In the genomic region with DNA sequence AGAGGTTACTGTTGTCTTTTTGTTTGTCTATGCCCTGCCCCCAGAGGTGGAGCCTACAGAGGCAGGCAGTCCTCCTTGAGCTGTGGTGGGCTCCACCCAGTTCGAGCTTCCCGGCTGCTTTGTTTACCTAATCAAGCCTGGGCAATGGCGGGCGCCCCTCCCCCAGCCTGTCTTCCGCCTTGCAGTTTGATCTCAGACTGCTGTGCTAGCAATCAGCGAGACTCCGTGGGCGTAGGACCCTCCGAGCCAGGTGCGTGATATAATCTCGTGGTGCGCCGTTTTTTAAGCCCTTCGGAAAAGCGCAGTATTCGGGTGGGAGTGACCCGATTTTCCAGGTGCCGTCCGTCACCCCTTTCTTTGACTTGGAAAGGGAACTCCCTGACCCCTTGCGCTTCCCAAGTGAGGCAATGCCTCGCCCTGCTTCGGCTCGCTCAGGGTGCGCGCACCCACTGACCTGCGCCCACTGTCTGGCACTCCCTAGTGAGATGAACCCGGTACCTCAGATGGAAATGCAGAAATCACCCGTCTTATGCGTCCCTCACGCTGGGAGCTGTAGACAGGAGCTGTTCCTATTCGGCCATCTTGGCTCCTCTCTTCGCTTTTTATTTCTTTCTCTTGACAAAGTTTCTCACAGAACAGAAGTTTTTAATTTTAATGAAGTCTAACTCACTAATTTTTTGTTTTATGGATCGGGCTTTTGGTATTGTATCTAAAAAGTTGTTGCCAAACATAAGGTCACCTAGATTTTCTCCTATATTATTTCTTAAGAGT, we compare ENCODE assay signal across 11 cellular contexts. TPM values are rescaled to one million over a fixed set of nuclear protein-coding genes. Genes with fewer than 3 reads are reported as not detected.
A peak's percentile ranks its signal among the peaks of the same experiment; 100 is the strongest.
DNase-seq lines count a peak whose midpoint lies in the region; ATAC-seq and TF ChIP-seq lines count a peak whose summit lies in the region.
"Not testable (repeated sequence)": the region's sequence is repeated elsewhere in the genome, so short reads cannot be mapped to it uniquely, and the experiment has no call there.
"Had no signal": no experiment of that assay in that cellular context is flagged by ENCODE, and none has a peak within 500 bp of the region (broad histone marks: within the 10 kb centered on the region; RNA-seq: fewer than 3 reads in every experiment).

No MANE protein-coding gene starts in this region.

- not testable (repeated sequence) for H3K9me2 ChIP-seq in GM23338 (ENCODE audit: insufficient read depth)

- H3K36me3 Mint-ChIP-seq in GM23338 (ENCODE audit: low read depth) (peaks cover 12% of the 10 kb centered on the region; the same call in 2 of the 3 replicates), nephron progenitor cell (ENCODE audit: low read depth) (peaks cover 21% of the 10 kb centered on the region)
- not testable (repeated sequence) for H3K36me3 Mint-ChIP-seq in T-helper 1 cell treated with Interleukin-12 subunit alpha and Interleukin-12 subunit beta and Interleukin-4 antibody, amounts not matched to agents 30 μg/mL and 1 μg/mL, for 36 hours (ENCODE audit: low read depth); chondrocyte (ENCODE audit: low read depth)

- not testable (repeated sequence) for H3K27me3 ChIP-seq in GM23338 (ENCODE audit: insufficient read depth); cardiac muscle cell

- not testable (repeated sequence) for H3K9me3 ChIP-seq in cardiac muscle cell (ENCODE audit: low read depth)

- not testable (repeated sequence) for H3K27ac ChIP-seq in GM23338 (ENCODE audit: low read depth); cardiac muscle cell

- DNase-seq in GM23338 (ENCODE audit: low spot score) = peak; percentile 22
- DNase-seq in NCI-H146 treated with DMSO at 0.1 percent for 48 hours (lab: John Stamatoyannopoulos, UW; ENCODE audit: unreplicated experiment) = peak; percentile 39
- DNase-seq in NCI-H82 (lab: John Stamatoyannopoulos, UW) = peak; percentile 56
- not testable (repeated sequence) for DNase-seq in chondrocyte (ENCODE audit: low spot score); cardiac muscle cell (ENCODE audit: low read depth in 1 of 2, low spot score in 1 of 2)
- peak; percentile 37 for DNase-seq in nephron progenitor cell

- H3K4me2 ChIP-seq in GM23338 = peak overlapping the region; percentile 57

- not testable (repeated sequence) for TF ChIP-seq CTCF in GM23338 (conservative IDR thresholded peaks at IDR 0.05; ENCODE audit: low read depth in 2 of 2); chondrocyte (IDR thresholded peaks at IDR 0.05); cardiac muscle cell (IDR thresholded peaks at IDR 0.05; ENCODE audit: low read depth, low read length); nephron progenitor cell (IDR thresholded peaks at IDR 0.05)

- not testable (repeated sequence) for ATAC-seq in GM23338

- H3K27ac Mint-ChIP-seq in GM23338 (peak overlapping the region; percentile 96), chondrocyte (ENCODE audit: unreplicated experiment) (peak overlapping the region; percentile 70), nephron progenitor cell (peak overlapping the region; percentile 98)
- not testable (repeated sequence) for H3K27ac Mint-ChIP-seq in T-helper 1 cell treated with Interleukin-12 subunit alpha and Interleukin-12 subunit beta and Interleukin-4 antibody, amounts not matched to agents 30 μg/mL and 1 μg/mL, for 36 hours

- not testable (repeated sequence) for H3K79me2 ChIP-seq in GM23338 (replicated peaks; ENCODE audit: insufficient read depth)

- H3K36me3 ChIP-seq in GM23338 (ENCODE audit: insufficient read depth); cardiac muscle cell: not testable (repeated sequence)

- H3K9me3 Mint-ChIP-seq in GM23338; T-helper 1 cell treated with Interleukin-12 subunit alpha and Interleukin-12 subunit beta and Interleukin-4 antibody, amounts not matched to agents 30 μg/mL and 1 μg/mL, for 36 hours; chondrocyte (ENCODE audit: low read depth): not testable (repeated sequence)
- H3K9me3 Mint-ChIP-seq in nephron progenitor cell = peaks cover 26% of the 10 kb centered on the region

- not testable (repeated sequence) for H3F3A ChIP-seq in GM23338 (replicated peaks; ENCODE audit: low read depth)

- H4K20me1 ChIP-seq in GM23338 (replicated peaks; ENCODE audit: insufficient read depth) = not testable (repeated sequence)

- H3K27me3 Mint-ChIP-seq in GM23338 (ENCODE audit: insufficient read depth, low read depth, poor library complexity); T-helper 1 cell treated with Interleukin-12 subunit alpha and Interleukin-12 subunit beta and Interleukin-4 antibody, amounts not matched to agents 30 μg/mL and 1 μg/mL, for 36 hours (ENCODE audit: low read depth); chondrocyte (ENCODE audit: low read depth); nephron progenitor cell (ENCODE audit: low read depth, poor library complexity): not testable (repeated sequence)

- H3K4me3 Mint-ChIP-seq in GM23338 (peak overlapping the region; percentile 73), chondrocyte (ENCODE audit: unreplicated experiment) (peak overlapping the region; percentile 69), nephron progenitor cell (peak overlapping the region; percentile 87)
- peak overlapping the region; percentile 21 for H3K4me3 Mint-ChIP-seq in T-helper 1 cell treated with Interleukin-12 subunit alpha and Interleukin-12 subunit beta and Interleukin-4 antibody, amounts not matched to agents 30 μg/mL and 1 μg/mL, for 36 hours

- peak overlapping the region; percentile 14; the same call in 1 of the 2 replicates for H2AFZ ChIP-seq in GM23338

- not testable (repeated sequence) for H3K4me1 ChIP-seq in GM23338 (ENCODE audit: insufficient read depth); cardiac muscle cell (ENCODE audit: low read depth)

- not testable (repeated sequence) for H3K4me1 Mint-ChIP-seq in GM23338; T-helper 1 cell treated with Interleukin-12 subunit alpha and Interleukin-12 subunit beta and Interleukin-4 antibody, amounts not matched to agents 30 μg/mL and 1 μg/mL, for 36 hours (ENCODE audit: low read depth); chondrocyte (ENCODE audit: low read depth); nephron progenitor cell

- H3K4me3 ChIP-seq in GM23338 = peak overlapping the region; percentile 48
- H3K4me3 ChIP-seq in cardiac muscle cell = peak overlapping the region; percentile 12

RNA-seq across cellular contexts. Expression of gene ALX1, which starts 38.0 kb away (rescaled TPM):
- total RNA-seq in GM23338 (2014; rRNA removed; shearing (Covaris generic)) = 0.49 and 1.2 TPM in 2 replicates
- polyA plus RNA-seq in GM23338 (2016; fragmentation: Nextera tagmentation; extraction: Ambion mirVana) (0.70 and 1.1 TPM in 2 replicates), cardiac muscle cell (5.9 and 9.7 TPM in 2 replicates)
- total RNA-seq in chondrocyte (1.4 to 3.3 TPM (median 3.2 TPM) in 3 replicates), cardiac muscle cell (5.2 and 7.2 TPM in 2 replicates)
- total RNA-seq: CD8-positive, alpha-beta memory T cell; M059J had no signal
- polyA plus RNA-seq: AG04450; BJ; CD8-positive, alpha-beta memory T cell had no signal

Comparison
In these comparisons a context has a peak if more than half of its experiments do, and no peak if none do; other contexts are left out.
1. H3K4me3 Mint-ChIP-seq: peak in every context shown above with its lines; median percentile 87 in nephron progenitor cell; 73 in GM23338; 69 in chondrocyte; 21 in T-helper 1 cell treated with Interleukin-12 subunit alpha and Interleukin-12 subunit beta and Interleukin-4 antibody, amounts not matched to agents 30 μg/mL and 1 μg/mL, for 36 hours.